Comparison of ENCODE assay signal across 13 cellular contexts in the genomic region with DNA sequence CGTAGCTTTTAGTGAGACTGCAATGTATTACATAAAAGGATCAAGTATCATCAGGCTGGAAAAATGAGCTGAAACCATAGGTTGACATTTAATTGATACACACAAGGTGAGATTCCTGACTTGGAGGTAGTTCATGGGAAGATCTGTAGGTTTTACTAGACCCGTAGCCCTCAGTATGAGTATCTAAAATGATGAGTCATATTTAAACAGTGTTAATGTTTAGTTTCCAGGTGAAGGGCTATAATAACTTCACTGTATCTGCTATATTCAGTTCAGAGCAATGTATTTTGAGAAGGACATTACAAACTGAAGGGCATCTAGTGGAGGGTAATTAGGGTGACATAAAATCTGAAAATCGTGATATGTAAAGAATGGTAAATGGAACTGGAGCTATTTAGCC.
DNase-seq lines count a peak whose midpoint lies in the region; ATAC-seq lines count a peak whose summit lies in the region.
"Had no signal": no experiment of that assay in that cellular context is flagged by ENCODE, and none has a peak within 500 bp of the region (broad histone marks: within the 10 kb centered on the region; RNA-seq: fewer than 3 reads in every experiment).

No MANE protein-coding gene starts in this region.

- ATAC-seq in GM18511 (IDR thresholded peaks at IDR 0.05; ENCODE audit: unreplicated experiment) (peak; percentile 49), GM21381 (IDR thresholded peaks at IDR 0.05; ENCODE audit: unreplicated experiment) (peak; percentile 43), HG03439 (IDR thresholded peaks at IDR 0.05; ENCODE audit: unreplicated experiment) (peak; percentile 46)
- ATAC-seq: right cardiac atrium had no signal

- DNase-seq in kidney glomerular epithelial cell (lab: John Stamatoyannopoulos, UW) (peak; percentile 5), GDM1 (lab: John Stamatoyannopoulos, UW) (no peak), activated gamma-delta T cell treated with Interleukin-2 at 50 U/mL for 16 hours (no peak), C1 segment of cervical spinal cord (lab: John Stamatoyannopoulos, UW) (no peak), hepatic stellate cell (ENCODE audit: low spot score) (no peak)
- DNase-seq: adrenal gland, mesendoderm, NCI-H1436, right cardiac atrium, transverse colon had no signal
